Comparison of ENCODE assay signal across 1 cellular context in the genomic region with DNA sequence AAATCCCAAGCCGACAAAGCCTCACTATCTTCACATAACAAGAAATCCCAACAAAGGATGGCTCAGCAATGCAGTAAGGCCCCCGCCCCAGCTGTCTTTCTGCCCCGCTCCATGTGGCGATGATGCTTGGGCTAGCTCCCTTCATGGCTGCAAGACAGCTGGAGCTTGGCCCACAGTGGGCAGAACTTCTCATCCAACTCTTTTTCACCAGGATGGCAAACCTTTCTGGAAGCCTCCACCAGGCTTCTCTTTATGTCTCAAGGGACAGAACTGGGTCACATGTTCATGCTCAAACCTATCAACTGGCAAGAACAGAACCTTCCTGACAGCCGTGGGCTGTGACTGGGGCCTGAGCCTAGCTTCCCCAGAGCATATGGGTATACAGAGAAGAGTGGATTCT.
TF ChIP-seq lines count a peak whose summit lies in the region.

No MANE protein-coding gene starts in this region.

TF ChIP-seq in liver, 16 proteins besides CTCF, POLR2A, EP300 and RAD21 (continued from another document):
- TF ChIP-seq, protein P1, sequence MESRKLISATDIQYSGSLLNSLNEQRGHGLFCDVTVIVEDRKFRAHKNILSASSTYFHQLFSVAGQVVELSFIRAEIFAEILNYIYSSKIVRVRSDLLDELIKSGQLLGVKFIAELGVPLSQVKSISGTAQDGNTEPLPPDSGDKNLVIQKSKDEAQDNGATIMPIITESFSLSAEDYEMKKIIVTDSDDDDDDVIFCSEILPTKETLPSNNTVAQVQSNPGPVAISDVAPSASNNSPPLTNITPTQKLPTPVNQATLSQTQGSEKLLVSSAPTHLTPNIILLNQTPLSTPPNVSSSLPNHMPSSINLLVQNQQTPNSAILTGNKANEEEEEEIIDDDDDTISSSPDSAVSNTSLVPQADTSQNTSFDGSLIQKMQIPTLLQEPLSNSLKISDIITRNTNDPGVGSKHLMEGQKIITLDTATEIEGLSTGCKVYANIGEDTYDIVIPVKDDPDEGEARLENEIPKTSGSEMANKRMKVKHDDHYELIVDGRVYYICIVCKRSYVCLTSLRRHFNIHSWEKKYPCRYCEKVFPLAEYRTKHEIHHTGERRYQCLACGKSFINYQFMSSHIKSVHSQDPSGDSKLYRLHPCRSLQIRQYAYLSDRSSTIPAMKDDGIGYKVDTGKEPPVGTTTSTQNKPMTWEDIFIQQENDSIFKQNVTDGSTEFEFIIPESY (IDR thresholded peaks at IDR 0.05), result no peak
- TF ChIP-seq TAF1 (conservative IDR thresholded peaks at IDR 0.05), result no peak
